ENCODE assay signal across 18 cellular contexts in the genomic region with DNA sequence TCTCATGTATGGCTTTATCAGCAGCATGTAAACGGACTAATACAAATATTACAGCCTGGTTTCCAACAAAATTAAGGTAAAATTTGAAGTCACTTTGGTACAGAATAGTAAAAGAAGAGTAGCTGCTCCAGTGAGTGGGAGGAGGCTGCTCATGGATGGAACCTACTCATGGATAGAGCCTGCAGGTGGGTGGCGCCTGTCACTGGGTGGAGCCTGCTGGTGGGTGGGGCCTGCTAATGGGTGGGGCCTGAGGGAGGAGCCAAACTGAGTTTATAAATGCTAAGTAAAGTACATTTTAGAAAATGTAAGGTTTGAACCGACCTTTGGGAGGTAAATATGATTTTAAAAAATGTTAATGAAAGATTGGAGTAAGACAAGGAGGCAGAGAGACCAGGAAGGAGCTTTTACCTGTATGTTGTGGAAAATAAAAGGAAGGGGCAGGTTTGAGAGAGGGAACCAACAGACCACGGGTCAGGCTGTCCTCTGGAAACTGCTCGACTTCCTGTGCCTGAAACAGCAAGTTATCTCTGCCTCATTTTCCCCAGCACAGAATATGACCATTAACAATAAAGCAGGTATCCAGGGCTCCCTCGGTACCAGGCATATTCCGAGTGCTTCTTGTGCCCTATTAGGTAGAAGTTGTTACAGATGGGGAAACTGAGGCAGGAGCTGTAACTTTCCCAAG.
"Had no signal": no experiment of that assay in that cellular context is flagged by ENCODE, and none has a peak within 500 bp of the region (broad histone marks: within the 10 kb centered on the region; RNA-seq: fewer than 3 reads in every experiment).

No MANE protein-coding gene starts in this region.

- H3K9me3 ChIP-seq: lower lobe of right lung, tibial nerve, vagina had no signal

- H3K4me3 ChIP-seq: lower lobe of right lung, tibial nerve, vagina had no signal

- H3K27me3 ChIP-seq: brain microvascular endothelial cell, tibial nerve, vagina had no signal

- DNase-seq: activated B cell treated with CpG ODN at 0.5 μM for 24 hours; activated CD4-positive, alpha-beta T cell treated with anti-CD3 and anti-CD28 coated beads, Interleukin-2, amount 50 U/mL, for 4 hours; activated gamma-delta T cell treated with Interleukin-2 at 50 U/mL for 16 hours; activated naive CD8-positive, alpha-beta T cell treated with anti-CD3 and anti-CD28 coated beads for 36 hours; activated T-cell treated with anti-CD3 and anti-CD28 coated beads, Interleukin-2, amount 50 U/mL, for 4 hours; brain microvascular endothelial cell; cerebellar nuclear complex; effector memory CD8-positive, alpha-beta T cell; hypothalamus; left cardiac atrium; lower lobe of right lung; naive B cell; right cardiac atrium; small intestine had no signal

- ATAC-seq: activated T-cell treated with anti-CD3 and anti-CD28 coated beads, Interleukin-2, amount 50 U/mL, for 4 hours; effector memory CD8-positive, alpha-beta T cell; left cardiac atrium; lower lobe of right lung; right cardiac atrium; stimulated activated effector memory CD8-positive, alpha-beta T cell treated with anti-CD3 and anti-CD28 coated beads, Interleukin-12 subunit alpha, Interleukin-12 subunit beta, amount 100 ng/mL, for 72 hours had no signal

- H3K27ac ChIP-seq: brain microvascular endothelial cell, epithelial cell of prostate, lower lobe of right lung, tibial nerve, vagina had no signal

- FAIRE-seq: small intestine had no signal

- H3K4me1 ChIP-seq: lower lobe of right lung, tibial nerve, vagina had no signal

- H3K36me3 ChIP-seq: brain microvascular endothelial cell, lower lobe of right lung, tibial nerve, vagina had no signal
